In the genomic region with DNA sequence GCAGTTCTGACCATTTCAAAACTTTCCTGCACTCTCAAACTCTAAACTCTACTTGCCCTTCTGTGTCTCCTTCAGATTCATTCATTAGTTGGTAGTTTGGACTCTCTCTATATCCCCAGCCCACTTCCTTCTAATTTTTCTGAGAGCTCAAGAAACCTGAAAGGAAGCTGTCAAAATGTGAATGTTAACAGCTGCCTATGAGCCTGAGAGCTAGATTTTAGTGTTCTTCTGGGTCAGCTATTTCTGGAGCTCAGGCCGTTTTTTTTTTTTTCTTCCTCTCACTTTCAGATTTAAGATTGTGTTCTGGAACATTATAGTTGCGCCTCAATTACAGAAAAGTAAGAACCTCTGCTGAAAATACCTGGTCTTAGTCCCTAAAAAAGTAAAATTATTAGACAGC, we compare ENCODE assay signal across 10 cellular contexts.
DNase-seq lines count a peak whose midpoint lies in the region; ATAC-seq, FAIRE-seq and TF ChIP-seq lines count a peak whose summit lies in the region.
"Had no signal": no experiment of that assay in that cellular context is flagged by ENCODE, and none has a peak within 500 bp of the region (broad histone marks: within the 10 kb centered on the region; RNA-seq: fewer than 3 reads in every experiment).

No MANE protein-coding gene starts in this region.

- no peak overlapping the region for H3K9ac ChIP-seq in K562 (ENCODE audit: insufficient read depth in 1 of 2, low read depth in 2 of 2, low read length in 2 of 2)

- H3K4me1 Mint-ChIP-seq in activated T-cell treated with anti-CD3 and anti-CD28 coated beads, Interleukin-2, amount 50 U/mL, for 24 hours (ENCODE audit: low read depth), result peaks cover 38% of the 10 kb centered on the region
- H3K4me1 Mint-ChIP-seq in Calu3 (ENCODE audit: low read depth, unreplicated experiment), result peaks cover 34% of the 10 kb centered on the region
- H3K4me1 Mint-ChIP-seq in CD4-positive, alpha-beta T cell (ENCODE audit: low read depth), result peaks cover 49% of the 10 kb centered on the region

- no peak for TF ChIP-seq EP300 in K562 (IDR thresholded peaks at IDR 0.05; ENCODE audit: low read length)

- peaks cover 79% of the 10 kb centered on the region for H3K36me3 ChIP-seq in K562 (ENCODE audit: control insufficient read depth, insufficient read depth, low read length)

- WGBS in K562 (ENCODE audit: insufficient coverage, low coverage, missing lambda C conversion rate), result 78% methylated on average over 1 of the region's 2 CpGs

- no peak overlapping the region for H2AFZ ChIP-seq in K562 (ENCODE audit: low read depth, low read length)

- H3K27me3 Mint-ChIP-seq in activated T-cell treated with anti-CD3 and anti-CD28 coated beads, Interleukin-2, amount 50 U/mL, for 24 hours, result no peaks in the 10 kb centered on the region
- H3K27me3 Mint-ChIP-seq in Calu3 (ENCODE audit: unreplicated experiment), result no peaks in the 10 kb centered on the region
- H3K27me3 Mint-ChIP-seq in CD4-positive, alpha-beta T cell, result no peaks in the 10 kb centered on the region

- no peak overlapping the region for H3K4me2 ChIP-seq in K562 (ENCODE audit: insufficient read depth, low read length)
- H3K4me2 ChIP-seq: A549 had no signal

- H3K27me3 ChIP-seq in K562 (ENCODE audit: control insufficient read depth in 2 of 2, insufficient read depth in 2 of 2, low read length in 2 of 2), result no peaks in the 10 kb centered on the region
- H3K27me3 ChIP-seq in CD4-positive, alpha-beta T cell (ENCODE audit: control insufficient read depth, insufficient read depth, low read length), result no peaks in the 10 kb centered on the region

- intact Hi-C loops in K562 (cut with micrococcal nuclease), result no loop called here
- intact Hi-C loops in Calu3 (cut with micrococcal nuclease; ENCODE audit: unreplicated experiment), result no loop called here
- intact Hi-C loops in CD4-positive, alpha-beta T cell (cut with DNase I, micrococcal nuclease), result loop anchor here in 1 of 2 experiments (5.0 kb wide), 1 partner anchor 35 kb away; no protein-coding TSS in a partner anchor

- H3K4me3 ChIP-seq in K562, result no peak overlapping the region
- H3K4me3 ChIP-seq: A549 had no signal

- BruUV-seq in K562 (replicated peaks; lab: Mats Ljungman, UMichigan) (no TSS peak), Calu3 (replicated peaks; lab: Mats Ljungman, UMichigan) (no TSS peak)

- no peaks in the 10 kb centered on the region for H3K9me1 ChIP-seq in K562 (ENCODE audit: control insufficient read depth, insufficient read depth, low read length)

- H3K9me3 Mint-ChIP-seq in activated T-cell treated with anti-CD3 and anti-CD28 coated beads, Interleukin-2, amount 50 U/mL, for 24 hours, result no peaks in the 10 kb centered on the region
- H3K9me3 Mint-ChIP-seq in Calu3 (ENCODE audit: low read depth, unreplicated experiment), result no peaks in the 10 kb centered on the region
- H3K9me3 Mint-ChIP-seq in CD4-positive, alpha-beta T cell, result no peaks in the 10 kb centered on the region

- in situ Hi-C loops in K562 (cut with MboI), result no loop called here

- FAIRE-seq in K562 (lab: Jason Lieb, UNC), result no peak
- FAIRE-seq: A549 had no signal

- POLR2A ChIA-PET in K562 (lab: Yijun Ruan, JAX), result interaction anchor here (0.9 to 1.2 kb wide), 3 partner anchors 10 to 47 kb away, joined by 3 to 4 read pairs (median 4); no protein-coding TSS in a partner anchor
- POLR2A ChIA-PET in CD4-positive, alpha-beta T cell (lab: Charles Lee), result interaction anchor here (0.6 to 0.9 kb wide), 2 partner anchors 12 to 66 kb away, joined by 3 read pairs; no protein-coding TSS in a partner anchor

- TF ChIP-seq RAD21 in K562 (CRISPR knock-in tag; conservative IDR thresholded peaks at IDR 0.05 in 1 of 2, IDR thresholded peaks at IDR 0.05 in 1 of 2), result no peak

- no peak overlapping the region for H3K4me3 Mint-ChIP-seq in activated T-cell treated with anti-CD3 and anti-CD28 coated beads, Interleukin-2, amount 50 U/mL, for 24 hours
- no peak overlapping the region for H3K4me3 Mint-ChIP-seq in Calu3 (ENCODE audit: low read depth, unreplicated experiment)
- H3K4me3 Mint-ChIP-seq in CD4-positive, alpha-beta T cell, result no peak overlapping the region

- TF ChIP-seq POLR2A in K562 (conservative IDR thresholded peaks at IDR 0.05), result no peak

- H3K4me1 ChIP-seq in K562 (replicated peaks in 1 of 2; ENCODE audit: control insufficient read depth in 2 of 2, insufficient read depth in 2 of 2, low read length in 2 of 2), result no peaks in the 10 kb centered on the region

- H3K27ac Mint-ChIP-seq in activated T-cell treated with anti-CD3 and anti-CD28 coated beads, Interleukin-2, amount 50 U/mL, for 24 hours, result peak overlapping the region; percentile 57
- no peak overlapping the region for H3K27ac Mint-ChIP-seq in Calu3 (ENCODE audit: unreplicated experiment)
- no peak overlapping the region for H3K27ac Mint-ChIP-seq in CD4-positive, alpha-beta T cell

- CTCF ChIA-PET in K562 (lab: Yijun Ruan, JAX; ENCODE audit: low intra/inter-chr PET ratio) (no interaction called here), Calu3 (lab: Charles Lee) (interaction anchor here (0.7 to 1.2 kb wide), 2 partner anchors 26 to 77 kb away, joined by 3 to 5 read pairs; no protein-coding TSS in a partner anchor)
- CTCF ChIA-PET in CD4-positive, alpha-beta T cell (lab: Charles Lee), result interaction anchor here (0.9 kb wide), 1 partner anchor 138 kb away, joined by 4 read pairs; no protein-coding TSS in a partner anchor

- no peaks in the 10 kb centered on the region for H3K9me3 ChIP-seq in K562 (replicated peaks; ENCODE audit: control insufficient read depth, insufficient read depth, low read depth, low read length)
- no peaks in the 10 kb centered on the region for H3K9me3 ChIP-seq in CD4-positive, alpha-beta T cell (ENCODE audit: control insufficient read depth, low read length)
- H3K9me3 ChIP-seq: A549 had no signal

- H3K79me2 ChIP-seq in K562 (ENCODE audit: control insufficient read depth, insufficient read depth, low read length), result peaks cover 72% of the 10 kb centered on the region

- DNase-seq in activated T-cell treated with anti-CD3 and anti-CD28 coated beads, Interleukin-2, amount 50 U/mL, for 24 hours, result no peak
- no peak for DNase-seq in activated T-cell treated with anti-CD3 and anti-CD28 coated beads for 4 hours
- no peak for DNase-seq in K562 (ENCODE audit: extremely low read depth in 1 of 4, low spot score in 3 of 4)
- no peak for DNase-seq in NCI-H82 treated with DMSO at 0.1 percent for 48 hours (lab: John Stamatoyannopoulos, UW; ENCODE audit: unreplicated experiment)
- no peak for DNase-seq in Calu3
- no peak for DNase-seq in CD4-positive, alpha-beta T cell
- DNase-seq: OCI-M1 had no signal

- peaks cover 9% of the 10 kb centered on the region; the same call in 1 of the 2 replicates for H4K20me1 ChIP-seq in K562 (replicated peaks; ENCODE audit: control insufficient read depth, insufficient read depth, low read length)

- TF ChIP-seq CTCF in K562 (IDR thresholded peaks at IDR 0.05 in 2 of 3, conservative IDR thresholded peaks at IDR 0.05 in 1 of 3; ENCODE audit: insufficient read depth in 2 of 3, low read depth in 1 of 3, low read length in 3 of 3) (no peak), Calu3 (IDR thresholded peaks at IDR 0.05; ENCODE audit: unreplicated experiment) (no peak)
- no peak for TF ChIP-seq CTCF in CD4-positive, alpha-beta T cell (IDR thresholded peaks at IDR 0.05)

- H3K36me3 Mint-ChIP-seq in activated T-cell treated with anti-CD3 and anti-CD28 coated beads, Interleukin-2, amount 50 U/mL, for 24 hours (ENCODE audit: low read depth), result peaks cover 60% of the 10 kb centered on the region
- peaks cover 20% of the 10 kb centered on the region for H3K36me3 Mint-ChIP-seq in Calu3 (ENCODE audit: insufficient read depth, unreplicated experiment)
- peaks cover 77% of the 10 kb centered on the region for H3K36me3 Mint-ChIP-seq in CD4-positive, alpha-beta T cell (ENCODE audit: low read depth)

- no peak overlapping the region for H3K27ac ChIP-seq in K562 (ENCODE audit: extremely low read depth, low read depth, low read length)
- H3K27ac ChIP-seq in temporal lobe (ENCODE audit: low read depth, low read length), result peak overlapping the region; percentile 5
- H3K27ac ChIP-seq in CD4-positive, alpha-beta T cell (ENCODE audit: low read depth, low read length), result no peak overlapping the region
- H3K27ac ChIP-seq: A549 had no signal

- ATAC-seq in HG02943 (IDR thresholded peaks at IDR 0.05; ENCODE audit: low read depth, unreplicated experiment), result peak; percentile 88
- ATAC-seq in K562, result no peak
- no peak for ATAC-seq in CD4-positive, alpha-beta T cell (ENCODE audit: poor library complexity)

TF ChIP-seq in K562, 482 proteins besides CTCF, POLR2A, EP300 and RAD21:
- peak; percentile 67 for TF ChIP-seq RBM22 (IDR thresholded peaks at IDR 0.05; ENCODE audit: low read depth, low read length, poor library complexity, severe bottlenecking)
- TF ChIP-seq, protein P1, sequence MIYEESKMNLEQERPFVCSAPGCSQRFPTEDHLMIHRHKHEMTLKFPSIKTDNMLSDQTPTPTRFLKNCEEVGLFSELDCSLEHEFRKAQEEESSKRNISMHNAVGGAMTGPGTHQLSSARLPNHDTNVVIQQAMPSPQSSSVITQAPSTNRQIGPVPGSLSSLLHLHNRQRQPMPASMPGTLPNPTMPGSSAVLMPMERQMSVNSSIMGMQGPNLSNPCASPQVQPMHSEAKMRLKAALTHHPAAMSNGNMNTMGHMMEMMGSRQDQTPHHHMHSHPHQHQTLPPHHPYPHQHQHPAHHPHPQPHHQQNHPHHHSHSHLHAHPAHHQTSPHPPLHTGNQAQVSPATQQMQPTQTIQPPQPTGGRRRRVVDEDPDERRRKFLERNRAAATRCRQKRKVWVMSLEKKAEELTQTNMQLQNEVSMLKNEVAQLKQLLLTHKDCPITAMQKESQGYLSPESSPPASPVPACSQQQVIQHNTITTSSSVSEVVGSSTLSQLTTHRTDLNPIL (CRISPR knock-in tag; IDR thresholded peaks at IDR 0.05), result no peak
TF ChIP-seq in K562: peak in this region for 1.
